In the genomic region with DNA sequence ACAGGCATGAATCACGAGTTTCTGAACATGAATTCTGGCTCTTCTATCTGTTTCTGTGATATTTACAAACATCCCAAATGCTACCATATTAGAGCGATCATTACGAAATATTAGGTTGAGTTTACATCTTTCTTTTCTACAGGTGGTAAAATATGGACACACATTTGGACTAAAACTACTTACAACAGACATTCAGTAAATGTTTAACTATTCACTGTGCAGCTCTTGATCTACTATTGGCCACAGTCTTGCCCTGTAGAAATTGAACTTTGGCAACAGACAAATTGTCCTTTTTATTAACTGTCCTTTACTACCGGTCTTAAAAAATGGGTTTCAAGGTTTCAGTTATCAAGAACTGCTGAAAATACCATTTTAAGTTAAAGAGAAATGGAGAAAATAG, we compare ENCODE assay signal across 2 cellular contexts.
TF ChIP-seq lines count a peak whose summit lies in the region.

No MANE protein-coding gene starts in this region.

TF ChIP-seq in IMR-90, 13 proteins besides CTCF, POLR2A, EP300 and RAD21:
- TF ChIP-seq NFE2L2 (IDR thresholded peaks at IDR 0.05; ENCODE audit: low read depth, low read length) (no peak), MAZ (IDR thresholded peaks at IDR 0.05; ENCODE audit: borderline replicate concordance, low read depth, low read length) (no peak), CEBPB (IDR thresholded peaks at IDR 0.05; ENCODE audit: low read depth, low read length) (peak; percentile 54; the same call in 1 of the 2 replicates)

TF ChIP-seq in HepG2, 621 proteins besides CTCF, POLR2A, EP300 and RAD21:
- TF ChIP-seq ZNF614 (CRISPR knock-in tag; IDR thresholded peaks at IDR 0.05; ENCODE audit: borderline replicate concordance) (no peak), EHMT2 (IDR thresholded peaks at IDR 0.05; ENCODE audit: borderline replicate concordance, low read depth, low read length) (no peak), IKZF4 (CRISPR knock-in tag; IDR thresholded peaks at IDR 0.05; ENCODE audit: borderline replicate concordance, low read depth, not compliant biosample characterization) (no peak), HMG20A (CRISPR knock-in tag; IDR thresholded peaks at IDR 0.05; ENCODE audit: borderline replicate concordance) (no peak), ZNF83 (CRISPR knock-in tag; IDR thresholded peaks at IDR 0.05; ENCODE audit: borderline replicate concordance) (no peak), BCLAF1 (IDR thresholded peaks at IDR 0.05) (no peak), ZNF180 (CRISPR knock-in tag; IDR thresholded peaks at IDR 0.05; ENCODE audit: borderline replicate concordance, low read depth) (no peak), ZNF644 (CRISPR knock-in tag; IDR thresholded peaks at IDR 0.05; ENCODE audit: low read depth) (0 out of 2 replicates have a peak, but pooled peaks have one; percentile 33), ZNF619 (CRISPR knock-in tag; IDR thresholded peaks at IDR 0.05) (no peak), MIXL1 (CRISPR knock-in tag; IDR thresholded peaks at IDR 0.05) (0 out of 2 replicates have a peak, but pooled peaks have one; percentile 13), FOXA1 (IDR thresholded peaks at IDR 0.05) (no peak), FOXA1 (CRISPR knock-in tag; IDR thresholded peaks at IDR 0.05) (no peak), ZNF331 (CRISPR knock-in tag; IDR thresholded peaks at IDR 0.05) (no peak), PAF1 (CRISPR knock-in tag; IDR thresholded peaks at IDR 0.05) (no peak), ZNF136 (CRISPR knock-in tag; IDR thresholded peaks at IDR 0.05; ENCODE audit: low read depth) (no peak), SATB2 (CRISPR knock-in tag; IDR thresholded peaks at IDR 0.05) (no peak), SMARCE1 (IDR thresholded peaks at IDR 0.05; ENCODE audit: borderline replicate concordance) (no peak), ATF1 (CRISPR knock-in tag; IDR thresholded peaks at IDR 0.05) (0 out of 2 replicates have a peak, but pooled peaks have one; percentile 26), PAXIP1 (CRISPR knock-in tag; conservative IDR thresholded peaks at IDR 0.05) (peak; percentile 49; the same call in 1 of the 2 replicates), KDM4B (CRISPR knock-in tag; IDR thresholded peaks at IDR 0.05) (no peak), TRIM24 (CRISPR knock-in tag; IDR thresholded peaks at IDR 0.05) (no peak), HNF4A (CRISPR knock-in tag; IDR thresholded peaks at IDR 0.05) (peak; percentile 44; the same call in 1 of the 2 replicates), GABPA (IDR thresholded peaks at IDR 0.05; ENCODE audit: low read depth, low read length) (no peak), GABPA (CRISPR knock-in tag; IDR thresholded peaks at IDR 0.05; ENCODE audit: low read depth) (no peak), CEBPB (IDR thresholded peaks at IDR 0.05; ENCODE audit: borderline replicate concordance, low read depth, low read length) (peak; percentile 38; the same call in 1 of the 2 replicates), MAFF (IDR thresholded peaks at IDR 0.05; ENCODE audit: low read depth, low read length) (no peak), NFYC (CRISPR knock-in tag; IDR thresholded peaks at IDR 0.05) (peak; percentile 13; the same call in 1 of the 2 replicates), ZNF629 (CRISPR knock-in tag; conservative IDR thresholded peaks at IDR 0.05) (peak; percentile 59; the same call in 1 of the 2 replicates), ZNF792 (CRISPR knock-in tag; IDR thresholded peaks at IDR 0.05) (no peak), SP2 (CRISPR knock-in tag; IDR thresholded peaks at IDR 0.05) (no peak), ZC3H13 (CRISPR knock-in tag; IDR thresholded peaks at IDR 0.05) (no peak)
- TF ChIP-seq, protein P1, sequence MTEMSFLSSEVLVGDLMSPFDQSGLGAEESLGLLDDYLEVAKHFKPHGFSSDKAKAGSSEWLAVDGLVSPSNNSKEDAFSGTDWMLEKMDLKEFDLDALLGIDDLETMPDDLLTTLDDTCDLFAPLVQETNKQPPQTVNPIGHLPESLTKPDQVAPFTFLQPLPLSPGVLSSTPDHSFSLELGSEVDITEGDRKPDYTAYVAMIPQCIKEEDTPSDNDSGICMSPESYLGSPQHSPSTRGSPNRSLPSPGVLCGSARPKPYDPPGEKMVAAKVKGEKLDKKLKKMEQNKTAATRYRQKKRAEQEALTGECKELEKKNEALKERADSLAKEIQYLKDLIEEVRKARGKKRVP (CRISPR knock-in tag; IDR thresholded peaks at IDR 0.05), result peak in 1 of 2 experiments; percentile 67; a peak in 1 of 4 replicates
- TF ChIP-seq, protein P2, sequence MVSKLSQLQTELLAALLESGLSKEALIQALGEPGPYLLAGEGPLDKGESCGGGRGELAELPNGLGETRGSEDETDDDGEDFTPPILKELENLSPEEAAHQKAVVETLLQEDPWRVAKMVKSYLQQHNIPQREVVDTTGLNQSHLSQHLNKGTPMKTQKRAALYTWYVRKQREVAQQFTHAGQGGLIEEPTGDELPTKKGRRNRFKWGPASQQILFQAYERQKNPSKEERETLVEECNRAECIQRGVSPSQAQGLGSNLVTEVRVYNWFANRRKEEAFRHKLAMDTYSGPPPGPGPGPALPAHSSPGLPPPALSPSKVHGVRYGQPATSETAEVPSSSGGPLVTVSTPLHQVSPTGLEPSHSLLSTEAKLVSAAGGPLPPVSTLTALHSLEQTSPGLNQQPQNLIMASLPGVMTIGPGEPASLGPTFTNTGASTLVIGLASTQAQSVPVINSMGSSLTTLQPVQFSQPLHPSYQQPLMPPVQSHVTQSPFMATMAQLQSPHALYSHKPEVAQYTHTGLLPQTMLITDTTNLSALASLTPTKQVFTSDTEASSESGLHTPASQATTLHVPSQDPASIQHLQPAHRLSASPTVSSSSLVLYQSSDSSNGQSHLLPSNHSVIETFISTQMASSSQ (IDR thresholded peaks at IDR 0.05; ENCODE audit: low read depth), result 0 out of 2 replicates have a peak, but pooled peaks have one; percentile 59
- TF ChIP-seq, protein P2 (CRISPR knock-in tag; IDR thresholded peaks at IDR 0.05; ENCODE audit: borderline replicate concordance), result no peak; the same call in 1 of the 2 replicates
